ENCODE assay signal across 16 cellular contexts in genomic region chr13:30608364-30608763, GRCh38. TPM values are rescaled to one million over a fixed set of nuclear protein-coding genes. Genes with fewer than 3 reads are reported as not detected.
DNase-seq lines count a peak whose midpoint lies in the region; ATAC-seq and TF ChIP-seq lines count a peak whose summit lies in the region.
"Had no signal": no experiment of that assay in that cellular context is flagged by ENCODE, and none has a peak within 500 bp of the region (broad histone marks: within the 10 kb centered on the region; RNA-seq: fewer than 3 reads in every experiment).

No MANE protein-coding gene starts in this region.

- peak overlapping the region; percentile 2 for H3K4me2 ChIP-seq in mesenchymal stem cell (ENCODE audit: low read length, poor library complexity, severe bottlenecking)

- peak overlapping the region; percentile 3 for H3K9ac ChIP-seq in mesenchymal stem cell (ENCODE audit: low read length)

- DNase-seq in CD4-positive, alpha-beta T cell = no peak
- DNase-seq in choroid plexus epithelial cell (ENCODE audit: low read depth) (peak; percentile 12), mesenchymal stem cell (no peak), DMS 273 (lab: John Stamatoyannopoulos, UW; ENCODE audit: unreplicated experiment) (no peak), NCI-H748 treated with DMSO at 0.1 percent for 48 hours (lab: John Stamatoyannopoulos, UW) (no peak), chondrocyte (ENCODE audit: low spot score) (no peak)
- DNase-seq: HFFc6, MG63, midbrain had no signal

- intact Hi-C loops in CD4-positive, alpha-beta T cell (cut with DNase I, micrococcal nuclease) = loop anchor here (1.0 kb wide), 2 partner anchors 8 to 9 kb away; partner anchors contain the start of gene USPL1 (in 1 of the 2)

- no peak for ATAC-seq in CD4-positive, alpha-beta T cell (ENCODE audit: poor library complexity)
- ATAC-seq in HG02840 (IDR thresholded peaks at IDR 0.05; ENCODE audit: low FRiP score, unreplicated experiment) (peak; percentile 2), GM19023 (IDR thresholded peaks at IDR 0.05; ENCODE audit: unreplicated experiment) (no peak)

- H3K79me1 ChIP-seq in mesenchymal stem cell (replicated peaks; ENCODE audit: low read length, poor library complexity, severe bottlenecking) = peaks cover 22% of the 10 kb centered on the region

- H3K14ac ChIP-seq in mesenchymal stem cell (ENCODE audit: low read length in 2 of 2) = no peak overlapping the region

- no peak overlapping the region for H3K23ac ChIP-seq in mesenchymal stem cell (ENCODE audit: low read length in 2 of 2)

- no peak overlapping the region for H2BK120ac ChIP-seq in mesenchymal stem cell (ENCODE audit: low read depth, low read length)

- no peak overlapping the region for H2BK15ac ChIP-seq in mesenchymal stem cell (ENCODE audit: low read depth, poor library complexity, severe bottlenecking)

- peaks cover 54% of the 10 kb centered on the region for H3K4me1 Mint-ChIP-seq in CD4-positive, alpha-beta T cell (ENCODE audit: low read depth)
- peaks cover 5% of the 10 kb centered on the region for H3K4me1 Mint-ChIP-seq in chondrocyte (ENCODE audit: low read depth)

- no peaks in the 10 kb centered on the region for H3K27me3 Mint-ChIP-seq in CD4-positive, alpha-beta T cell
- no peaks in the 10 kb centered on the region for H3K27me3 Mint-ChIP-seq in chondrocyte (ENCODE audit: low read depth)

- CTCF ChIA-PET in CD4-positive, alpha-beta T cell (lab: Charles Lee) = interaction anchor here (2.7 kb wide), 1 partner anchor 9 kb away, joined by 19 read pairs; the partner anchor contains the start of gene USPL1

- no peak overlapping the region for H2BK5ac ChIP-seq in mesenchymal stem cell (ENCODE audit: low read depth, low read length, poor library complexity, severe bottlenecking)

- H3K9me3 Mint-ChIP-seq in CD4-positive, alpha-beta T cell = no peaks in the 10 kb centered on the region
- H3K9me3 Mint-ChIP-seq in chondrocyte (ENCODE audit: low read depth) = no peaks in the 10 kb centered on the region
- H3K9me3 Mint-ChIP-seq: activated CD4-positive, alpha-beta T cell treated with anti-CD3 and anti-CD28 coated beads, Interleukin-2, amount 10 ng/mL, durations not matched to agents 24 days and 14 days; activated T-helper 1 cell treated with anti-CD3 and anti-CD28 coated beads, Interleukin-12 subunit alpha, Interleukin-12 subunit beta, Interleukin-2, Interleukin-4 antibody, amounts not matched to agents 30 ng/mL and 10 ng/mL and 1 ng/mL, durations not matched to agents 14 hours and 24 hours and 36 hours; HFFc6 had no signal

- no peak overlapping the region for H4K91ac ChIP-seq in mesenchymal stem cell (ENCODE audit: low read length)

- no peaks in the 10 kb centered on the region for H3K9me3 ChIP-seq in CD4-positive, alpha-beta T cell (ENCODE audit: control insufficient read depth, low read length)
- no peaks in the 10 kb centered on the region for H3K9me3 ChIP-seq in mesenchymal stem cell (ENCODE audit: control insufficient read depth, low read length)
- H3K9me3 ChIP-seq: MG63, prostate gland, suprapubic skin had no signal

- no peak overlapping the region for H3K4me3 Mint-ChIP-seq in CD4-positive, alpha-beta T cell
- no peak overlapping the region for H3K4me3 Mint-ChIP-seq in chondrocyte (ENCODE audit: unreplicated experiment)
- H3K4me3 Mint-ChIP-seq: activated CD4-positive, alpha-beta T cell treated with anti-CD3 and anti-CD28 coated beads, Interleukin-2, amount 10 ng/mL, durations not matched to agents 24 days and 14 days; activated T-helper 1 cell treated with anti-CD3 and anti-CD28 coated beads, Interleukin-12 subunit alpha, Interleukin-12 subunit beta, Interleukin-2, Interleukin-4 antibody, amounts not matched to agents 30 ng/mL and 10 ng/mL and 1 ng/mL, durations not matched to agents 14 hours and 24 hours and 36 hours; dendritic cell treated with granulocyte-macrophage colony-stimulating factor and Interleukin-4, amounts not matched to agents 40 ng/mL and 50 ng/mL, for 4 days; HFFc6 had no signal

- WGBS in mesenchymal stem cell = 95% methylated on average over 2 of the region's 5 CpGs

- H3K27ac ChIP-seq in CD4-positive, alpha-beta T cell (ENCODE audit: low read depth, low read length) = no peak overlapping the region
- H3K27ac ChIP-seq in mesenchymal stem cell (ENCODE audit: low read length, poor library complexity, severe bottlenecking) = no peak overlapping the region
- H3K27ac ChIP-seq: prostate gland, suprapubic skin had no signal

- H3K36me3 ChIP-seq in mesenchymal stem cell (ENCODE audit: control insufficient read depth in 1 of 2, insufficient read depth in 2 of 2, low read depth in 1 of 2, low read length in 2 of 2) = no peaks in the 10 kb centered on the region
- H3K36me3 ChIP-seq: MG63, prostate gland, suprapubic skin had no signal

- H4K8ac ChIP-seq in mesenchymal stem cell (ENCODE audit: low read length) = no peak overlapping the region

- POLR2A ChIA-PET in CD4-positive, alpha-beta T cell (lab: Charles Lee) = interaction anchor here (1.2 to 4.0 kb wide), 3 partner anchors 8 to 234 kb away, joined by 4 to 82 read pairs (median 5); partner anchors contain the start of gene USPL1

- H3K36me3 Mint-ChIP-seq in CD4-positive, alpha-beta T cell (ENCODE audit: low read depth) = no peaks in the 10 kb centered on the region
- peaks cover 2% of the 10 kb centered on the region for H3K36me3 Mint-ChIP-seq in chondrocyte (ENCODE audit: low read depth)

- peak overlapping the region; percentile 92 for H3K27ac Mint-ChIP-seq in CD4-positive, alpha-beta T cell
- no peak overlapping the region for H3K27ac Mint-ChIP-seq in chondrocyte (ENCODE audit: unreplicated experiment)
- H3K27ac Mint-ChIP-seq: activated CD4-positive, alpha-beta T cell treated with anti-CD3 and anti-CD28 coated beads, Interleukin-2, amount 10 ng/mL, durations not matched to agents 24 days and 14 days; activated T-helper 1 cell treated with anti-CD3 and anti-CD28 coated beads, Interleukin-12 subunit alpha, Interleukin-12 subunit beta, Interleukin-2, Interleukin-4 antibody, amounts not matched to agents 30 ng/mL and 10 ng/mL and 1 ng/mL, durations not matched to agents 14 hours and 24 hours and 36 hours; dendritic cell treated with granulocyte-macrophage colony-stimulating factor and Interleukin-4, amounts not matched to agents 40 ng/mL and 50 ng/mL, for 4 days; HFFc6 had no signal

- no peak overlapping the region for H3K18ac ChIP-seq in mesenchymal stem cell (ENCODE audit: low read depth in 1 of 2, low read length in 2 of 2)

- no peak for TF ChIP-seq CTCF in CD4-positive, alpha-beta T cell (IDR thresholded peaks at IDR 0.05)
- TF ChIP-seq CTCF in choroid plexus epithelial cell (conservative IDR thresholded peaks at IDR 0.05; ENCODE audit: low read depth, low read length) (no peak), chondrocyte (IDR thresholded peaks at IDR 0.05) (no peak)

- no peaks in the 10 kb centered on the region for H3K4me1 ChIP-seq in mesenchymal stem cell (ENCODE audit: control insufficient read depth, insufficient read depth, low read depth, low read length)
- H3K4me1 ChIP-seq: prostate gland, suprapubic skin had no signal

- H3K4me3 ChIP-seq in choroid plexus epithelial cell (ENCODE audit: low read depth, low read length) (no peak overlapping the region), mesenchymal stem cell (ENCODE audit: insufficient read depth in 1 of 2, low read depth in 1 of 2, low read length in 2 of 2) (no peak overlapping the region)
- H3K4me3 ChIP-seq: MG63, prostate gland, suprapubic skin had no signal

- H2AFZ ChIP-seq in mesenchymal stem cell (ENCODE audit: low read depth, low read length) = no peak overlapping the region

- H2BK12ac ChIP-seq in mesenchymal stem cell (ENCODE audit: low read length in 2 of 2) = no peak overlapping the region

- no peak overlapping the region for H2AK5ac ChIP-seq in mesenchymal stem cell (ENCODE audit: low read length, severe bottlenecking)

- no peaks in the 10 kb centered on the region for H3K27me3 ChIP-seq in CD4-positive, alpha-beta T cell (ENCODE audit: control insufficient read depth, insufficient read depth, low read length)
- H3K27me3 ChIP-seq in mesenchymal stem cell (ENCODE audit: control insufficient read depth in 1 of 2, insufficient read depth in 1 of 2, low read length in 2 of 2) = no peaks in the 10 kb centered on the region
- H3K27me3 ChIP-seq: MG63, suprapubic skin had no signal

- no peak overlapping the region for H3K4ac ChIP-seq in mesenchymal stem cell (ENCODE audit: low read depth in 1 of 2, low read length in 2 of 2)

RNA-seq across cellular contexts. Expression of gene USPL1, which starts 9.4 kb away (rescaled TPM):
- total RNA-seq in CD4-positive, alpha-beta T cell = 10 to 100 TPM; 41.2 to 42.0 TPM
- polyA plus RNA-seq in mesenchymal stem cell (2013, experiment 1 of 2) = 14.2 TPM
- polyA plus RNA-seq in mesenchymal stem cell (2013, experiment 2 of 2) = 13.5 TPM
- total RNA-seq in chondrocyte = 10.6 to 15.3 TPM (median 11.0 TPM) in 3 replicates
